In genomic region chr14:29971101-29971500, GRCh38 we compare ENCODE assay signal across 26 cellular contexts.
"Had no signal": no experiment of that assay in that cellular context is flagged by ENCODE, and none has a peak within 500 bp of the region (broad histone marks: within the 10 kb centered on the region; RNA-seq: fewer than 3 reads in every experiment).

No MANE protein-coding gene starts in this region.

- H3K79me2 ChIP-seq: hepatocyte had no signal

- H3K4me3 Mint-ChIP-seq: mesothelial cell of epicardium; nephron; stimulated activated naive B cell treated with anti-CD40 and anti-IgM and Interleukin-4, amounts not matched to agents 10 μg/mL and 1 μg/mL and 100 μg/mL, for 72 hours; stimulated activated naive CD8-positive, alpha-beta T cell treated with anti-CD3 and anti-CD28 coated beads, Interleukin-15, Interleukin-2, amounts not matched to agents 100 ng/mL and 50 ng/mL, for 24 hours had no signal

- H3K27me3 ChIP-seq: colonic mucosa, esophagus muscularis mucosa, foreskin keratinocyte, gastroesophageal sphincter, heart left ventricle, hepatocyte, ovary, spleen, vagina had no signal

- DNase-seq: colonic mucosa; dermis blood vessel endothelial cell; effector memory CD4-positive, alpha-beta T cell; foreskin keratinocyte; mesenchymal stem cell; mucosa of descending colon; naive B cell; occipital lobe; ovary; psoas muscle; spleen; stimulated activated CD4-positive, alpha-beta T cell treated with anti-CD3 and anti-CD28 coated beads, Interleukin-4, amount 100 ng/mL, for 4 hours; stimulated activated naive B cell treated with anti-CD40 and anti-IgM and Interleukin-4, amounts not matched to agents 10 μg/mL and 1 μg/mL and 100 μg/mL, for 72 hours; trophoblast cell had no signal

- H3K9me3 Mint-ChIP-seq: nephron had no signal

- H3K27me3 Mint-ChIP-seq: naive B cell; stimulated activated naive B cell treated with anti-CD40 and anti-IgM and Interleukin-4, amounts not matched to agents 10 μg/mL and 1 μg/mL and 100 μg/mL, for 72 hours; stimulated activated naive CD8-positive, alpha-beta T cell treated with anti-CD3 and anti-CD28 coated beads, Interleukin-15, Interleukin-2, amounts not matched to agents 100 ng/mL and 50 ng/mL, for 24 hours had no signal

- H3K9me3 ChIP-seq: colonic mucosa, esophagus muscularis mucosa, gastroesophageal sphincter, heart left ventricle, mucosa of descending colon, ovary, psoas muscle, vagina had no signal

- FAIRE-seq: endothelial cell of umbilical vein, islet of Langerhans had no signal

- H3K4me1 Mint-ChIP-seq: mesothelial cell of epicardium; naive B cell; nephron; stimulated activated naive B cell treated with anti-CD40 and anti-IgM and Interleukin-4, amounts not matched to agents 10 μg/mL and 1 μg/mL and 100 μg/mL, for 72 hours had no signal

- H3K36me3 Mint-ChIP-seq: mesothelial cell of epicardium; naive B cell; stimulated activated naive B cell treated with anti-CD40 and anti-IgM and Interleukin-4, amounts not matched to agents 10 μg/mL and 1 μg/mL and 100 μg/mL, for 72 hours had no signal

- H3K36me3 ChIP-seq: colonic mucosa, esophagus muscularis mucosa, gastroesophageal sphincter, heart left ventricle, ovary, spleen, vagina had no signal

- H3K4me3 ChIP-seq: colonic mucosa, esophagus muscularis mucosa, gastroesophageal sphincter, heart left ventricle, hepatocyte, mucosa of descending colon, ovary, psoas muscle, skin epidermis, spleen, vagina had no signal

- H3K4me1 ChIP-seq: colonic mucosa, esophagus muscularis mucosa, foreskin keratinocyte, gastroesophageal sphincter, heart left ventricle, psoas muscle, spleen, vagina had no signal

- H3K27ac Mint-ChIP-seq: mesothelial cell of epicardium; naive B cell; nephron; stimulated activated naive B cell treated with anti-CD40 and anti-IgM and Interleukin-4, amounts not matched to agents 10 μg/mL and 1 μg/mL and 100 μg/mL, for 72 hours; stimulated activated naive CD8-positive, alpha-beta T cell treated with anti-CD3 and anti-CD28 coated beads, Interleukin-15, Interleukin-2, amounts not matched to agents 100 ng/mL and 50 ng/mL, for 24 hours had no signal

- H3K27ac ChIP-seq: colonic mucosa, esophagus muscularis mucosa, foreskin keratinocyte, gastroesophageal sphincter, heart left ventricle, hepatocyte, ovary, psoas muscle, skin epidermis, spleen, vagina had no signal

- ATAC-seq: foreskin keratinocyte; gastroesophageal sphincter; heart left ventricle; mucosa of descending colon; psoas muscle; right cardiac atrium; stimulated activated naive B cell treated with anti-CD40 and anti-IgM and Interleukin-4, amounts not matched to agents 10 μg/mL and 1 μg/mL and 100 μg/mL, for 72 hours had no signal

- H3K4me2 ChIP-seq: hepatocyte had no signal

- H2AFZ ChIP-seq: hepatocyte had no signal
